2 cellular contexts compared by ENCODE assay signal in genomic region chr11:87043894-87044293, GRCh38.
A peak's percentile ranks its signal among the peaks of the same experiment; 100 is the strongest.
TF ChIP-seq lines count a peak whose summit lies in the region.

No MANE protein-coding gene starts in this region.

TF ChIP-seq in A549, 52 proteins besides CTCF, POLR2A, EP300 and RAD21:
- TF ChIP-seq TP53 (CRISPR knock-in tag; IDR thresholded peaks at IDR 0.05) (no peak), CBX8 (IDR thresholded peaks at IDR 0.05) (no peak), PBX3 (IDR thresholded peaks at IDR 0.05) (no peak), NR3C1 (IDR thresholded peaks at IDR 0.05) (no peak), SREBF2 (IDR thresholded peaks at IDR 0.05) (no peak), POLR2AphosphoS2 (conservative IDR thresholded peaks at IDR 0.05; ENCODE audit: low read length) (no peak), RCOR1 (IDR thresholded peaks at IDR 0.05; ENCODE audit: low read depth, low read length) (no peak), CEBPB (IDR thresholded peaks at IDR 0.05) (no peak), KDM1A (IDR thresholded peaks at IDR 0.05; ENCODE audit: low read depth) (no peak), RNF2 (IDR thresholded peaks at IDR 0.05; ENCODE audit: borderline replicate concordance, low read depth) (no peak), ATOH8 (CRISPR knock-in tag; IDR thresholded peaks at IDR 0.05; ENCODE audit: low read depth) (no peak), EHF (CRISPR knock-in tag; IDR thresholded peaks at IDR 0.05) (no peak), E2F6 (IDR thresholded peaks at IDR 0.05; ENCODE audit: borderline replicate concordance, low read depth) (no peak), BHLHE40 (IDR thresholded peaks at IDR 0.05; ENCODE audit: low read depth, low read length) (no peak), JUNB (IDR thresholded peaks at IDR 0.05) (no peak)

TF ChIP-seq in HepG2, 621 proteins besides CTCF, POLR2A, EP300 and RAD21:
- no peak for TF ChIP-seq BCL3 (CRISPR knock-in tag; IDR thresholded peaks at IDR 0.05)
- no peak for TF ChIP-seq ZFP41 (CRISPR knock-in tag; IDR thresholded peaks at IDR 0.05; ENCODE audit: borderline replicate concordance)
- no peak for TF ChIP-seq ZNF674 (CRISPR knock-in tag; IDR thresholded peaks at IDR 0.05; ENCODE audit: low read depth)
- TF ChIP-seq HNF4A (CRISPR knock-in tag; IDR thresholded peaks at IDR 0.05), result 0 out of 2 replicates have a peak, but pooled peaks have one; percentile 17
- TF ChIP-seq BRF2 (CRISPR knock-in tag; IDR thresholded peaks at IDR 0.05), result no peak
- no peak for TF ChIP-seq ZNF768 (CRISPR knock-in tag; IDR thresholded peaks at IDR 0.05)
- TF ChIP-seq CERS6 (CRISPR knock-in tag; IDR thresholded peaks at IDR 0.05), result no peak
- no peak for TF ChIP-seq ZNF687 (CRISPR knock-in tag; IDR thresholded peaks at IDR 0.05)
- TF ChIP-seq THYN1 (CRISPR knock-in tag; IDR thresholded peaks at IDR 0.05; ENCODE audit: borderline replicate concordance, low read depth), result no peak
- no peak for TF ChIP-seq HMG20A (CRISPR knock-in tag; IDR thresholded peaks at IDR 0.05; ENCODE audit: borderline replicate concordance)
- no peak for TF ChIP-seq ZZZ3 (CRISPR knock-in tag; IDR thresholded peaks at IDR 0.05; ENCODE audit: borderline replicate concordance)
- 0 out of 2 replicates have a peak, but pooled peaks have one; percentile 26 for TF ChIP-seq FOXA3 (CRISPR knock-in tag; IDR thresholded peaks at IDR 0.05)
- TF ChIP-seq ZNF260 (CRISPR knock-in tag; IDR thresholded peaks at IDR 0.05; ENCODE audit: borderline replicate concordance, low read depth), result no peak
- no peak for TF ChIP-seq FUBP1 (CRISPR knock-in tag; IDR thresholded peaks at IDR 0.05; ENCODE audit: borderline replicate concordance)
- TF ChIP-seq ZNF563 (CRISPR knock-in tag; IDR thresholded peaks at IDR 0.05), result no peak
- no peak for TF ChIP-seq CEBPG (CRISPR knock-in tag; IDR thresholded peaks at IDR 0.05)
- TF ChIP-seq HMGA1 (CRISPR knock-in tag; conservative IDR thresholded peaks at IDR 0.05), result no peak
- TF ChIP-seq IKZF5 (CRISPR knock-in tag; IDR thresholded peaks at IDR 0.05), result no peak
- TF ChIP-seq DBP (CRISPR knock-in tag; IDR thresholded peaks at IDR 0.05; ENCODE audit: not compliant biosample characterization), result no peak
- TF ChIP-seq ZNF589 (CRISPR knock-in tag; conservative IDR thresholded peaks at IDR 0.05), result no peak
- no peak for TF ChIP-seq MTF1 (CRISPR knock-in tag; IDR thresholded peaks at IDR 0.05)
- TF ChIP-seq GATAD1 (CRISPR knock-in tag; IDR thresholded peaks at IDR 0.05), result no peak
- no peak for TF ChIP-seq FOXP1 (IDR thresholded peaks at IDR 0.05)
- TF ChIP-seq FOXP1 (CRISPR knock-in tag; IDR thresholded peaks at IDR 0.05), result peak; percentile 16; the same call in 1 of the 2 replicates
- no peak for TF ChIP-seq ZNF660 (CRISPR knock-in tag; IDR thresholded peaks at IDR 0.05; ENCODE audit: borderline replicate concordance, low read depth)
- TF ChIP-seq ZNF251 (CRISPR knock-in tag; IDR thresholded peaks at IDR 0.05), result no peak
- TF ChIP-seq ZNF761 (CRISPR knock-in tag; conservative IDR thresholded peaks at IDR 0.05), result no peak
- no peak for TF ChIP-seq RCOR2 (CRISPR knock-in tag; IDR thresholded peaks at IDR 0.05)
- no peak for TF ChIP-seq RERE (CRISPR knock-in tag; IDR thresholded peaks at IDR 0.05; ENCODE audit: low read depth)
- no peak for TF ChIP-seq HOXA9 (CRISPR knock-in tag; IDR thresholded peaks at IDR 0.05; ENCODE audit: borderline replicate concordance)
- peak; percentile 90 for TF ChIP-seq BCL6 (CRISPR knock-in tag; IDR thresholded peaks at IDR 0.05)
- TF ChIP-seq SMARCE1 (IDR thresholded peaks at IDR 0.05; ENCODE audit: borderline replicate concordance), result no peak
- no peak for TF ChIP-seq STAT6 (CRISPR knock-in tag; IDR thresholded peaks at IDR 0.05; ENCODE audit: borderline replicate concordance)
- no peak for TF ChIP-seq RORA (CRISPR knock-in tag; IDR thresholded peaks at IDR 0.05)
- TF ChIP-seq ATF3 (CRISPR knock-in tag; IDR thresholded peaks at IDR 0.05), result no peak
- no peak for TF ChIP-seq HDAC1 (CRISPR knock-in tag; IDR thresholded peaks at IDR 0.05)
